1 cellular context compared by ENCODE assay signal in the genomic region with DNA sequence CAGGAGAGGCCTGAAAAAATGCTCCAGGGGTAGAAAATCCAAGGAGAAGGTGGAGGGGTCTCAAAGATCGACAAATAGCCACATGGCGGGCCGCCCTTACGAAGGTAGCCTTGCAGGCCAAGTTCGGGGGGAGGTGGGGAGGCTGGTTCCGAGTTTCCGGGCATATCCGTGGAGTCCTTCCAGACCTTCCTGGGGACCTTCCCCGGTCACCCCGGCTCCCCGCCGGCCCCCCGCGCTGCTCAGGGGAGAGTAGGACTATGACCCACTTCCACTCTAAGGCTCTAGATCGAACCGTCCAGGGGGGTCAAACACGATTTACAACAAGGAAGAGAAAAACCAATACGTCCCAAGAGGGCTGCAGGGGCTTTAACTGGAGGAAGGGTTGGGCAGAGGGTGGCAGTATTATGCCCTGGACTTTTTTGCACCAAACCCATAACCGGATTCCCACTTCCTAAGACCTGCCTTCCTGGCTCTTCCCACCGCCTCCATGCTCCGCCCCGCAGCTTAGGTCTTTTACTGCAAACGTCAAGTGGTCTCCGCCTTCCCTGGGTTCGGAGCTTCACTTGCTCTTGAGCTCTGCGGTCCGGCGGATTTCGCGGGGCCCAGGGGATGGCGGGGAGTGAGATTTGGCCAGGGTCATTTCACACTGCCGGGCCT.
TF ChIP-seq lines count a peak whose summit lies in the region.

No MANE protein-coding gene starts in this region.

TF ChIP-seq in HCT116, 20 proteins besides CTCF, POLR2A, EP300 and RAD21 (continued from another document):
- TF ChIP-seq, protein P1, sequence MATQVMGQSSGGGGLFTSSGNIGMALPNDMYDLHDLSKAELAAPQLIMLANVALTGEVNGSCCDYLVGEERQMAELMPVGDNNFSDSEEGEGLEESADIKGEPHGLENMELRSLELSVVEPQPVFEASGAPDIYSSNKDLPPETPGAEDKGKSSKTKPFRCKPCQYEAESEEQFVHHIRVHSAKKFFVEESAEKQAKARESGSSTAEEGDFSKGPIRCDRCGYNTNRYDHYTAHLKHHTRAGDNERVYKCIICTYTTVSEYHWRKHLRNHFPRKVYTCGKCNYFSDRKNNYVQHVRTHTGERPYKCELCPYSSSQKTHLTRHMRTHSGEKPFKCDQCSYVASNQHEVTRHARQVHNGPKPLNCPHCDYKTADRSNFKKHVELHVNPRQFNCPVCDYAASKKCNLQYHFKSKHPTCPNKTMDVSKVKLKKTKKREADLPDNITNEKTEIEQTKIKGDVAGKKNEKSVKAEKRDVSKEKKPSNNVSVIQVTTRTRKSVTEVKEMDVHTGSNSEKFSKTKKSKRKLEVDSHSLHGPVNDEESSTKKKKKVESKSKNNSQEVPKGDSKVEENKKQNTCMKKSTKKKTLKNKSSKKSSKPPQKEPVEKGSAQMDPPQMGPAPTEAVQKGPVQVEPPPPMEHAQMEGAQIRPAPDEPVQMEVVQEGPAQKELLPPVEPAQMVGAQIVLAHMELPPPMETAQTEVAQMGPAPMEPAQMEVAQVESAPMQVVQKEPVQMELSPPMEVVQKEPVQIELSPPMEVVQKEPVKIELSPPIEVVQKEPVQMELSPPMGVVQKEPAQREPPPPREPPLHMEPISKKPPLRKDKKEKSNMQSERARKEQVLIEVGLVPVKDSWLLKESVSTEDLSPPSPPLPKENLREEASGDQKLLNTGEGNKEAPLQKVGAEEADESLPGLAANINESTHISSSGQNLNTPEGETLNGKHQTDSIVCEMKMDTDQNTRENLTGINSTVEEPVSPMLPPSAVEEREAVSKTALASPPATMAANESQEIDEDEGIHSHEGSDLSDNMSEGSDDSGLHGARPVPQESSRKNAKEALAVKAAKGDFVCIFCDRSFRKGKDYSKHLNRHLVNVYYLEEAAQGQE (IDR thresholded peaks at IDR 0.05; ENCODE audit: low read depth) = no peak
- TF ChIP-seq CBX3 (IDR thresholded peaks at IDR 0.05; ENCODE audit: low read depth) = no peak
- TF ChIP-seq EZH2 (IDR thresholded peaks at IDR 0.05) = no peak
- TF ChIP-seq FOSL1 (IDR thresholded peaks at IDR 0.05; ENCODE audit: low read depth) = no peak
- no peak for TF ChIP-seq SIN3A (IDR thresholded peaks at IDR 0.05; ENCODE audit: low read depth)
- TF ChIP-seq CEBPB (IDR thresholded peaks at IDR 0.05; ENCODE audit: low read depth) = no peak
- TF ChIP-seq, protein P2, sequence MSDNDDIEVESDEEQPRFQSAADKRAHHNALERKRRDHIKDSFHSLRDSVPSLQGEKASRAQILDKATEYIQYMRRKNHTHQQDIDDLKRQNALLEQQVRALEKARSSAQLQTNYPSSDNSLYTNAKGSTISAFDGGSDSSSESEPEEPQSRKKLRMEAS (IDR thresholded peaks at IDR 0.05) = no peak
